Comparison of ENCODE assay signal across 1 cellular context in genomic region chr12:50100561-50100960, GRCh38.
TF ChIP-seq lines count a peak whose summit lies in the region.

No MANE protein-coding gene starts in this region.

TF ChIP-seq in HepG2, 621 proteins besides CTCF, POLR2A, EP300 and RAD21:
- TF ChIP-seq POLR2G (IDR thresholded peaks at IDR 0.05; ENCODE audit: low read depth, low read length) (0 out of 2 replicates have a peak, but pooled peaks have one; percentile 36), ZBTB26 (CRISPR knock-in tag; IDR thresholded peaks at IDR 0.05; ENCODE audit: borderline replicate concordance) (no peak)
